In the genomic region with DNA sequence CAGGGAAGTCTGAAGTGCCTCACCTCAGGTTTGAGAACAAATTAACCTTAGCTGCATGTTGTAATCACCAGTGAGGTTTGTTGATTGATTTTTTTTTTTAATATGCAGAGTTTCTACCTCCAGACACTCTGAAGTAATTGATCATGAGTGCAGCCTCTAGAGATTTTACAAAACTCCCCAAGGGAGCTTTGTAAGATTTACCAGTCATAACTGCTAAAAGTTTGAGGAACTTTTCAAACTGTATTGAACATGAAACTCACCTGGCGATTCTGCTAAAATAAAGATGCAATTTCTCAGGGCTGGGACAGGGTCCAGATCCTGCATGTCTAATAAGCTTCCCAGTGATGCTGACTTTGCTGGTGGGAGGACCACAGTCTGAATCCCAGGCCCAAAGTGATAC, we compare ENCODE assay signal across 19 cellular contexts.
"Had no signal": no experiment of that assay in that cellular context is flagged by ENCODE, and none has a peak within 500 bp of the region (broad histone marks: within the 10 kb centered on the region; RNA-seq: fewer than 3 reads in every experiment).

No MANE protein-coding gene starts in this region.

- H3K36me3 ChIP-seq: left ventricle myocardium inferior, ovary, right atrium auricular region, right lobe of liver, tibial nerve, uterus had no signal

- ATAC-seq: mucosa of descending colon; naive thymus-derived CD4-positive, alpha-beta T cell; natural killer cell treated with Interleukin-12 subunit alpha and Interleukin-12 subunit beta and Interleukin-15 and Interleukin-18, amount 100 ng/mL, for 72 hours; right lobe of liver; stimulated activated effector memory CD8-positive, alpha-beta T cell treated with anti-CD3 and anti-CD28 coated beads, Interleukin-12 subunit alpha, Interleukin-12 subunit beta, amount 100 ng/mL, for 72 hours; stimulated activated naive CD8-positive, alpha-beta T cell treated with anti-CD3 and anti-CD28 coated beads, Interleukin-15, amount 100 ng/mL, for 72 hours had no signal

- H3K27ac ChIP-seq: left ventricle myocardium inferior, ovary, right atrium auricular region, right lobe of liver, tibial nerve, uterus had no signal

- H3K27me3 ChIP-seq: ovary, right atrium auricular region, right lobe of liver, tibial nerve, uterus had no signal

- H3K9me3 ChIP-seq: left ventricle myocardium inferior, mucosa of descending colon, ovary, right atrium auricular region, right lobe of liver, tibial nerve, uterus had no signal

- H3K4me2 ChIP-seq: smooth muscle cell had no signal

- H3K4me3 ChIP-seq: left ventricle myocardium inferior, lung, mucosa of descending colon, ovary, right atrium auricular region, right lobe of liver, smooth muscle cell, tibial nerve, uterus had no signal

- H3K4me1 ChIP-seq: left ventricle myocardium inferior, right atrium auricular region, right lobe of liver, tibial nerve, uterus had no signal

- DNase-seq: islet precursor cell; left ventricle myocardium inferior; midbrain; mucosa of descending colon; naive thymus-derived CD4-positive, alpha-beta T cell; ovary; right lobe of liver; stimulated activated CD4-positive, alpha-beta T cell treated with anti-CD3 and anti-CD28 coated beads, Interleukin-1b, Interleukin-23, amount 100 ng/mL, for 48 hours; stimulated activated CD4-positive, alpha-beta T cell treated with anti-CD3 and anti-CD28 coated beads, Interleukin-4, amount 100 ng/mL, for 1 hour; stimulated activated naive CD4-positive, alpha-beta T cell treated with Interleukin-2 at 50 U/mL for 16 hours; stimulated activated naive CD8-positive, alpha-beta T cell treated with anti-CD3 and anti-CD28 coated beads, Interleukin-15, amount 100 ng/mL, for 72 hours; substantia nigra; uterus had no signal
